23 cellular contexts compared by ENCODE assay signal in the genomic region with DNA sequence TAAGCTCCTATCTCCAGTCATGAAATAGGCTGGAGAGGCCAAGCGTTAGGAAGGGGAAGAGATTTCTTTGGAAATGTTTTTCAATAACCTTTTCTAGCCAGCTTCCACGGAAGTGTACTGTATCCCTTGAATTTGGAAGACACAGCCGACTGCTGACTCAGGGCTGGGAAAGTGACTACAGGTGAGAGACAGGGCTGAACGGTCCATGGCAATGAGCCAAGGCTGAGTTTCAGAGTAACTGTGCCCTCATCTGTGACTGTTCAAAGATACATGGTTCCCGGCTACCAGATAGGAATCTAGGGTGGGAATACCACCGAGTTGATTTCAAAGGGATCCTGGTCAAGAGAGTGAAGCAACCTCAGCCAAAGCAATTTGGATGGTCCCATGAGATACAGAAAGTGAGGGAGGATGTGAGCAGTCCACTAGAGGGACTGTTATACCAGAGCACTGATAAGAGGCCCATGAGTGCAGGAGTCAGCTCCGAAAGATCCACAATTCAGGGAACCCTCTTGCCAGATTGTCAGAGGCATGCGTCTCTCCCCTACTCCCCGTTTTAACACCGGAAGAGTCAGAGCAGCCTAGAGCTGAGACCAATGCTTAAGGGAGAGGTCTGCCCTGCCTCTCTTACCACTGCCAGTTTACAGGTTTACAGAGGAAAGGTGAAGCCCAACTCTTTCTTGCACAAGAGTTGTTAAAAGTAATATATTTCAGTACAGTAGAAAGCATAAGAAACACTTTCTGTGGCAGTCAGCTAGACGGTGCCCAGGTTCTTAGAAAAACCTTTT. TPM values are rescaled to one million over a fixed set of nuclear protein-coding genes. Genes with fewer than 3 reads are reported as not detected.
DNase-seq lines count a peak whose midpoint lies in the region; ATAC-seq, FAIRE-seq and TF ChIP-seq lines count a peak whose summit lies in the region.
"Had no signal": no experiment of that assay in that cellular context is flagged by ENCODE, and none has a peak within 500 bp of the region (broad histone marks: within the 10 kb centered on the region; RNA-seq: fewer than 3 reads in every experiment).

No MANE protein-coding gene starts in this region.

- H3K9me3 Mint-ChIP-seq in natural killer cell: no peaks in the 10 kb centered on the region
- no peaks in the 10 kb centered on the region for H3K9me3 Mint-ChIP-seq in activated naive CD4-positive, alpha-beta T cell treated with anti-CD3 and anti-CD28 coated beads, Interleukin-2, amount 10 ng/mL, durations not matched to agents 7 days and 5 days
- H3K9me3 Mint-ChIP-seq: nephron progenitor cell, type B pancreatic cell had no signal

- peak; percentile 51 for TF ChIP-seq CTCF in GM12873 (IDR thresholded peaks at IDR 0.05; ENCODE audit: insufficient read depth, low read depth, low read length, missing control alignments)
- TF ChIP-seq CTCF in natural killer cell (IDR thresholded peaks at IDR 0.05): no peak

- DNase-seq in GM19239 (ENCODE audit: insufficient read length, low spot score): no peak
- DNase-seq in NCI-H82 treated with DMSO at 0.1 percent for 48 hours (lab: John Stamatoyannopoulos, UW; ENCODE audit: unreplicated experiment): peak; percentile 19
- DNase-seq in KG1 (lab: John Stamatoyannopoulos, UW): no peak
- no peak for DNase-seq in natural killer cell
- no peak for DNase-seq in activated naive CD4-positive, alpha-beta T cell treated with anti-CD3 and anti-CD28 coated beads, Interleukin-2, amount 10 ng/mL, durations not matched to agents 7 days and 5 days
- DNase-seq in stimulated activated naive CD8-positive, alpha-beta T cell treated with anti-CD3 and anti-CD28 coated beads, Interleukin-15, Interleukin-2, amounts not matched to agents 100 U/mL and 50 U/mL, for 24 hours: no peak
- DNase-seq: activated CD8-positive, alpha-beta memory T cell treated with anti-CD3 and anti-CD28 coated beads, Interleukin-2, amount 10 ng/mL, durations not matched to agents 7 days and 5 days; body of pancreas; Calu3; dorsolateral prefrontal cortex; NCI-H2081 treated with DMSO at 0.1 percent for 48 hours; nephron progenitor cell; OCI-M1; stimulated activated CD4-positive, alpha-beta T cell treated with anti-CD3 and anti-CD28 coated beads, Interleukin-4, amount 100 ng/mL, for 1 hour; WERI-Rb-1 had no signal

- H3K27me3 Mint-ChIP-seq in natural killer cell (ENCODE audit: low read depth in 2 of 2): peaks cover 6 to 10% of the 10 kb centered on the region in 2 donors
- peaks cover 4% of the 10 kb centered on the region for H3K27me3 Mint-ChIP-seq in activated naive CD4-positive, alpha-beta T cell treated with anti-CD3 and anti-CD28 coated beads, Interleukin-2, amount 10 ng/mL, durations not matched to agents 7 days and 5 days

- intact Hi-C loops in natural killer cell (cut with micrococcal nuclease): no loop called here

- FAIRE-seq in GM19239 (lab: Jason Lieb, UNC): peak; percentile 53

- H3K27ac Mint-ChIP-seq in natural killer cell: no peak overlapping the region
- H3K27ac Mint-ChIP-seq in activated naive CD4-positive, alpha-beta T cell treated with anti-CD3 and anti-CD28 coated beads, Interleukin-2, amount 10 ng/mL, durations not matched to agents 7 days and 5 days: no peak overlapping the region
- H3K27ac Mint-ChIP-seq: activated CD8-positive, alpha-beta memory T cell treated with anti-CD3 and anti-CD28 coated beads, Interleukin-2, amount 10 ng/mL, durations not matched to agents 7 days and 5 days; type B pancreatic cell had no signal

- H3K36me3 Mint-ChIP-seq in natural killer cell: no peaks in the 10 kb centered on the region
- no peaks in the 10 kb centered on the region for H3K36me3 Mint-ChIP-seq in activated naive CD4-positive, alpha-beta T cell treated with anti-CD3 and anti-CD28 coated beads, Interleukin-2, amount 10 ng/mL, durations not matched to agents 7 days and 5 days
- H3K36me3 Mint-ChIP-seq: activated CD8-positive, alpha-beta memory T cell treated with anti-CD3 and anti-CD28 coated beads, Interleukin-2, amount 10 ng/mL, durations not matched to agents 7 days and 5 days; type B pancreatic cell had no signal

- ATAC-seq in HG02678 (IDR thresholded peaks at IDR 0.05; ENCODE audit: unreplicated experiment): peak; percentile 46
- no peak for ATAC-seq in natural killer cell
- ATAC-seq in stimulated activated naive CD8-positive, alpha-beta T cell treated with anti-CD3 and anti-CD28 coated beads, Interleukin-15, Interleukin-2, amounts not matched to agents 100 U/mL and 50 U/mL, for 24 hours: no peak
- ATAC-seq: activated CD8-positive, alpha-beta memory T cell treated with anti-CD3 and anti-CD28 coated beads, Interleukin-2, amount 10 ng/mL, durations not matched to agents 7 days and 5 days; body of pancreas; sciatic nerve had no signal

- CTCF ChIA-PET in activated naive CD4-positive, alpha-beta T cell treated with anti-CD3 and anti-CD28 coated beads, Interleukin-2, amount 10 ng/mL, durations not matched to agents 7 days and 5 days (lab: Charles Lee): interaction anchor here (0.5 kb wide), 1 partner anchor 84 kb away, joined by 3 read pairs; no protein-coding TSS in a partner anchor

- no peak overlapping the region for H3K4me3 Mint-ChIP-seq in natural killer cell
- H3K4me3 Mint-ChIP-seq in activated naive CD4-positive, alpha-beta T cell treated with anti-CD3 and anti-CD28 coated beads, Interleukin-2, amount 10 ng/mL, durations not matched to agents 7 days and 5 days: no peak overlapping the region
- H3K4me3 Mint-ChIP-seq: activated CD8-positive, alpha-beta memory T cell treated with anti-CD3 and anti-CD28 coated beads, Interleukin-2, amount 10 ng/mL, durations not matched to agents 7 days and 5 days; nephron progenitor cell; type B pancreatic cell had no signal

- no peaks in the 10 kb centered on the region for H3K4me1 Mint-ChIP-seq in natural killer cell
- no peaks in the 10 kb centered on the region for H3K4me1 Mint-ChIP-seq in activated naive CD4-positive, alpha-beta T cell treated with anti-CD3 and anti-CD28 coated beads, Interleukin-2, amount 10 ng/mL, durations not matched to agents 7 days and 5 days
- H3K4me1 Mint-ChIP-seq: activated CD8-positive, alpha-beta memory T cell treated with anti-CD3 and anti-CD28 coated beads, Interleukin-2, amount 10 ng/mL, durations not matched to agents 7 days and 5 days had no signal

RNA-seq across cellular contexts. Expression of gene KRTAP19-8, which starts 3.2 kb away (rescaled TPM):
- total RNA-seq in natural killer cell: not detected
- total RNA-seq: activated CD8-positive, alpha-beta memory T cell treated with anti-CD3 and anti-CD28 coated beads, Interleukin-2, amount 10 ng/mL, durations not matched to agents 7 days and 5 days; body of pancreas; Calu3; dorsolateral prefrontal cortex; hepatocyte; HT1080; lower leg skin; M059J; sciatic nerve had no signal
